ENCODE assay signal across 28 cellular contexts in genomic region chr6:41649596-41649995, GRCh38. TPM values are rescaled to one million over a fixed set of nuclear protein-coding genes. Genes with fewer than 3 reads are reported as not detected.
"Had no signal": no experiment of that assay in that cellular context is flagged by ENCODE, and none has a peak within 500 bp of the region (broad histone marks: within the 10 kb centered on the region; RNA-seq: fewer than 3 reads in every experiment).

No MANE protein-coding gene starts in this region.

- H3K27me3 ChIP-seq: adrenal gland, ascending aorta, heart left ventricle, tibial nerve had no signal

- H3K4me1 ChIP-seq: adrenal gland, ascending aorta, heart left ventricle, left ventricle myocardium inferior, spleen had no signal

- H3K9me3 ChIP-seq: adrenal gland, ascending aorta, heart left ventricle, left ventricle myocardium inferior, spleen, tibial nerve had no signal

- H3K36me3 ChIP-seq: ascending aorta, heart left ventricle, left ventricle myocardium inferior, spleen, tibial nerve had no signal

- DNase-seq: activated CD4-positive, alpha-beta T cell treated with anti-CD3 and anti-CD28 coated beads for 48 hours; activated CD4-positive, alpha-beta T cell treated with anti-CD3 and anti-CD28 coated beads, Interleukin-2, amount 50 U/mL, for 48 hours; activated CD8-positive, alpha-beta memory T cell treated with anti-CD3 and anti-CD28 coated beads for 24 hours; activated effector memory CD4-positive, alpha-beta T cell treated with anti-CD3 and anti-CD28 coated beads, Interleukin-2, amount 50 U/mL, for 16 hours; activated naive CD4-positive, alpha-beta T cell treated with anti-CD3 and anti-CD28 coated beads for 36 hours; activated naive CD8-positive, alpha-beta T cell treated with anti-CD3 and anti-CD28 coated beads for 36 hours; adrenal gland; caudate nucleus; cortex of kidney; effector memory CD8-positive, alpha-beta T cell; foreskin fibroblast; left ventricle myocardium inferior; mammary epithelial cell; midbrain; naive thymus-derived CD4-positive, alpha-beta T cell; nucleus accumbens; right cardiac atrium; spleen; stimulated activated naive CD4-positive, alpha-beta T cell treated with Interleukin-2 at 50 U/mL for 16 hours; T-helper 17 cell; T1000; WERI-Rb-1 had no signal

- ATAC-seq: activated CD4-positive, CD25-positive, alpha-beta regulatory T cell treated with anti-CD3 and anti-CD28 coated beads, Interleukin-2, amount 50 U/mL, for 24 hours; effector memory CD8-positive, alpha-beta T cell; esophagus mucosa; heart left ventricle; naive thymus-derived CD4-positive, alpha-beta T cell; right cardiac atrium; T-helper 17 cell had no signal

- H3K27ac ChIP-seq: adrenal gland, ascending aorta, heart left ventricle, left ventricle myocardium inferior, spleen, tibial nerve, WERI-Rb-1 had no signal

- H3K4me3 ChIP-seq: adrenal gland, ascending aorta, heart left ventricle, left ventricle myocardium inferior, spleen, tibial nerve had no signal

RNA-seq across cellular contexts. Expression of gene MDFI, which starts 11.3 kb away (rescaled TPM):
- total RNA-seq: activated naive CD4-positive, alpha-beta T cell treated with anti-CD3 and anti-CD28 coated beads for 36 hours; activated naive CD8-positive, alpha-beta T cell treated with anti-CD3 and anti-CD28 coated beads for 36 hours; activated T-helper 1 cell treated with anti-CD3 and anti-CD28 coated beads, Interleukin-12 subunit alpha, Interleukin-12 subunit beta, Interleukin-2, Interleukin-4 antibody, amounts not matched to agents 30 ng/mL and 10 ng/mL and 1 ng/mL, durations not matched to agents 14 hours and 24 hours and 36 hours; naive thymus-derived CD4-positive, alpha-beta T cell; T-helper 17 cell had no signal
